8 cellular contexts compared by ENCODE assay signal in genomic region chr4:70838400-70838971, GRCh38. TPM values are rescaled to one million over a fixed set of nuclear protein-coding genes. Genes with fewer than 3 reads are reported as not detected.
DNase-seq lines count a peak whose midpoint lies in the region; ATAC-seq, FAIRE-seq and TF ChIP-seq lines count a peak whose summit lies in the region.

No MANE protein-coding gene starts in this region.

- FAIRE-seq in bronchial epithelial cell (lab: Jason Lieb, UNC), result no peak

- ATAC-seq in GM21619 (IDR thresholded peaks at IDR 0.05; ENCODE audit: unreplicated experiment), result no peak
- ATAC-seq in GM19023 (IDR thresholded peaks at IDR 0.05; ENCODE audit: unreplicated experiment), result no peak

- H3K36me3 ChIP-seq in Loucy (ENCODE audit: insufficient read depth, low read length) (peaks cover 8% of the 10 kb centered on the region), bronchial epithelial cell (ENCODE audit: control insufficient read depth, insufficient read depth, low read length) (peaks cover 6% of the 10 kb centered on the region)

- H3K9me3 ChIP-seq in Loucy (ENCODE audit: insufficient read depth, low read depth, low read length), result no peaks in the 10 kb centered on the region
- no peaks in the 10 kb centered on the region for H3K9me3 ChIP-seq in mononuclear cell (ENCODE audit: low read depth, low read length)

- peak overlapping the region; percentile 86; the same call in 1 of the 2 replicates for H2AFZ ChIP-seq in Loucy (ENCODE audit: low read length)

- H3K9me2 ChIP-seq in Loucy (replicated peaks; ENCODE audit: low read depth, low read length), result no peaks in the 10 kb centered on the region

- peaks cover 5% of the 10 kb centered on the region for H3K27me3 ChIP-seq in Loucy (ENCODE audit: insufficient read depth, low read length, poor library complexity, severe bottlenecking)
- no peaks in the 10 kb centered on the region for H3K27me3 ChIP-seq in bronchial epithelial cell (ENCODE audit: control insufficient read depth, insufficient read depth, low read length)
- no peaks in the 10 kb centered on the region for H3K27me3 ChIP-seq in mononuclear cell (ENCODE audit: insufficient read depth, low read length)

- H3K4me3 ChIP-seq in Loucy (ENCODE audit: low read length, poor library complexity, severe bottlenecking) (peak overlapping the region; percentile 100), bronchial epithelial cell (ENCODE audit: low read depth, low read length) (peak overlapping the region; percentile 53), mononuclear cell (ENCODE audit: low read length) (peak overlapping the region; percentile 85)

- H3F3A ChIP-seq in Loucy (ENCODE audit: low read depth), result no peaks in the 10 kb centered on the region

- DNase-seq in Caki2 (ENCODE audit: low read depth) (peak; percentile 22), bronchial epithelial cell (ENCODE audit: low read depth) (no peak), superior temporal gyrus (ENCODE audit: extremely low spot score) (no peak), DMS53 (lab: John Stamatoyannopoulos, UW) (no peak)

- H3K9ac ChIP-seq in Loucy (ENCODE audit: low read depth, low read length, poor library complexity, severe bottlenecking), result peak overlapping the region; percentile 85

- no peak for TF ChIP-seq CTCF in Loucy (conservative IDR thresholded peaks at IDR 0.05; ENCODE audit: low read length)
- no peak for TF ChIP-seq CTCF in bronchial epithelial cell (IDR thresholded peaks at IDR 0.05; ENCODE audit: insufficient read depth, low read length, severe bottlenecking)

- H3K79me2 ChIP-seq in Loucy (ENCODE audit: insufficient read depth, low read length), result peaks cover 62% of the 10 kb centered on the region

- in situ Hi-C loops in Caki2 (cut with HindIII; ENCODE audit: low pct_unique_long_range_greater_than_20kb, low sequenced_read_pairs), result no loop called here

- peaks cover 53% of the 10 kb centered on the region for H4K20me1 ChIP-seq in Loucy (ENCODE audit: insufficient read depth, low read length, poor library complexity, severe bottlenecking)

- peak overlapping the region; percentile 100 for H3K4me2 ChIP-seq in Loucy (ENCODE audit: low read depth, low read length, poor library complexity, severe bottlenecking)

- H3K4me1 ChIP-seq in Loucy (ENCODE audit: insufficient read depth, low read length, poor library complexity, severe bottlenecking), result peaks cover 20% of the 10 kb centered on the region
- H3K4me1 ChIP-seq in mononuclear cell (ENCODE audit: insufficient read depth, low read length), result peaks cover 32% of the 10 kb centered on the region

RNA-seq across cellular contexts. Expression of gene GRSF1, which starts 1.2 kb away (rescaled TPM):
- total RNA-seq in Caki2 (2014; rRNA removed; shearing (Covaris generic); ENCODE audit: low replicate concordance), result 95.2 and 97.6 TPM in 2 replicates
- total RNA-seq in bronchial epithelial cell (62.7 and 78.5 TPM in 2 replicates), mononuclear cell (47.8 TPM)
